In genomic region chr1:163307479-163308171, GRCh38 we compare ENCODE assay signal across 15 cellular contexts. TPM values are rescaled to one million over a fixed set of nuclear protein-coding genes. Genes with fewer than 3 reads are reported as not detected.
DNase-seq lines count a peak whose midpoint lies in the region; TF ChIP-seq lines count a peak whose summit lies in the region.
"Had no signal": no experiment of that assay in that cellular context is flagged by ENCODE, and none has a peak within 500 bp of the region (broad histone marks: within the 10 kb centered on the region; RNA-seq: fewer than 3 reads in every experiment).

No MANE protein-coding gene starts in this region.

- no peaks in the 10 kb centered on the region for H3K27me3 ChIP-seq in kidney epithelial cell (ENCODE audit: control insufficient read depth, insufficient read depth, low read length)
- H3K27me3 ChIP-seq: BLaER1, gastrocnemius medialis, pancreas, tibial artery had no signal

- DNase-seq in AG08396 (ENCODE audit: low spot score) (peak; percentile 55), HT1080 (ENCODE audit: low read depth) (peak; percentile 80), astrocyte of the hippocampus (ENCODE audit: low read depth, low spot score) (peak; percentile 66), kidney epithelial cell (ENCODE audit: low read depth) (peak; percentile 67), Calu3 (no peak), HUDEP-2 (lab: John Stamatoyannopoulos, UW; ENCODE audit: unreplicated experiment in 76 of 76) (no peak), DMS114 treated with DMSO at 0.1 percent for 48 hours (lab: John Stamatoyannopoulos, UW; ENCODE audit: unreplicated experiment) (no peak), HuH-7.5 (ENCODE audit: low spot score) (no peak)
- DNase-seq: activated naive CD8-positive, alpha-beta T cell treated with anti-CD3 and anti-CD28 coated beads for 36 hours; gastrocnemius medialis; pancreas; tibial artery had no signal

- CTCF ChIA-PET in Calu3 (lab: Charles Lee), result no interaction called here

- no peak overlapping the region for H3K4me3 ChIP-seq in kidney epithelial cell (ENCODE audit: low read depth, low read length)
- H3K4me3 ChIP-seq: BLaER1, coronary artery, gastrocnemius medialis, HAP-1, pancreas, tibial artery had no signal

- H3K27me3 Mint-ChIP-seq in Calu3 (ENCODE audit: unreplicated experiment), result no peaks in the 10 kb centered on the region
- H3K27me3 Mint-ChIP-seq: activated naive CD8-positive, alpha-beta T cell treated with anti-CD3 and anti-CD28 coated beads for 36 hours had no signal

- no peaks in the 10 kb centered on the region for H3K36me3 ChIP-seq in kidney epithelial cell (ENCODE audit: control insufficient read depth, insufficient read depth, low read length)
- H3K36me3 ChIP-seq: pancreas had no signal

- H3K4me1 Mint-ChIP-seq in Calu3 (ENCODE audit: low read depth, unreplicated experiment), result no peaks in the 10 kb centered on the region
- H3K4me1 Mint-ChIP-seq: activated naive CD8-positive, alpha-beta T cell treated with anti-CD3 and anti-CD28 coated beads for 36 hours had no signal

- no peak for TF ChIP-seq CTCF in kidney epithelial cell (IDR thresholded peaks at IDR 0.05; ENCODE audit: insufficient read depth, low read length, poor library complexity, severe bottlenecking)
- TF ChIP-seq CTCF in Calu3 (IDR thresholded peaks at IDR 0.05; ENCODE audit: unreplicated experiment), result no peak

- H3K36me3 Mint-ChIP-seq in Calu3 (ENCODE audit: insufficient read depth, unreplicated experiment), result no peaks in the 10 kb centered on the region

- BruUV-seq in Calu3 (replicated peaks; lab: Mats Ljungman, UMichigan), result no TSS peak

- no peak overlapping the region for H3K27ac Mint-ChIP-seq in Calu3 (ENCODE audit: unreplicated experiment)
- H3K27ac Mint-ChIP-seq: activated naive CD8-positive, alpha-beta T cell treated with anti-CD3 and anti-CD28 coated beads for 36 hours had no signal

- no peaks in the 10 kb centered on the region for H3K9me3 Mint-ChIP-seq in Calu3 (ENCODE audit: low read depth, unreplicated experiment)
- H3K9me3 Mint-ChIP-seq: activated naive CD8-positive, alpha-beta T cell treated with anti-CD3 and anti-CD28 coated beads for 36 hours had no signal

- H3K4me3 Mint-ChIP-seq in Calu3 (ENCODE audit: low read depth, unreplicated experiment), result no peak overlapping the region
- H3K4me3 Mint-ChIP-seq: activated naive CD8-positive, alpha-beta T cell treated with anti-CD3 and anti-CD28 coated beads for 36 hours had no signal

- intact Hi-C loops in Calu3 (cut with micrococcal nuclease; ENCODE audit: unreplicated experiment), result no loop called here

RNA-seq across cellular contexts. Expression of gene NUF2, which starts 14.1 kb away (rescaled TPM):
- 54.2 and 68.9 TPM in 2 replicates for total RNA-seq in HT1080 (2014; rRNA removed; shearing (Covaris generic))
- 52.7 and 65.0 TPM in 2 replicates for polyA plus RNA-seq in HT1080 (2015; cell fraction: cytosol; rRNA removed)
- polyA plus RNA-seq in HT1080 (2015; cell fraction: nucleus; rRNA removed), result 124 and 145 TPM in 2 replicates
- 3.6 and 6.8 TPM in 2 replicates for total RNA-seq in kidney epithelial cell
- 25.3 and 33.1 TPM in 2 replicates for total RNA-seq in Calu3 (2022)
- total RNA-seq: gastrocnemius medialis had no signal

Comparison
In these comparisons a context has a peak if more than half of its experiments do, and no peak if none do; other contexts are left out.
1. DNase-seq: peak in AG08396 (single experiment), HT1080 (single experiment), astrocyte of the hippocampus (single experiment) and kidney epithelial cell (single experiment); none in Calu3 (single experiment), HUDEP-2 (0 of 76), DMS114 treated with DMSO at 0.1 percent for 48 hours (single experiment) and HuH-7.5 (single experiment).